1 cellular context compared by ENCODE assay signal in genomic region chr6:13666194-13667105, GRCh38.
TF ChIP-seq lines count a peak whose summit lies in the region.

No MANE protein-coding gene starts in this region.

TF ChIP-seq in SK-N-SH, 30 proteins besides CTCF, POLR2A, EP300 and RAD21 (continued from another document):
- TF ChIP-seq IRF3 (IDR thresholded peaks at IDR 0.05; ENCODE audit: low read depth, low read length) = no peak
- TF ChIP-seq, protein P1, sequence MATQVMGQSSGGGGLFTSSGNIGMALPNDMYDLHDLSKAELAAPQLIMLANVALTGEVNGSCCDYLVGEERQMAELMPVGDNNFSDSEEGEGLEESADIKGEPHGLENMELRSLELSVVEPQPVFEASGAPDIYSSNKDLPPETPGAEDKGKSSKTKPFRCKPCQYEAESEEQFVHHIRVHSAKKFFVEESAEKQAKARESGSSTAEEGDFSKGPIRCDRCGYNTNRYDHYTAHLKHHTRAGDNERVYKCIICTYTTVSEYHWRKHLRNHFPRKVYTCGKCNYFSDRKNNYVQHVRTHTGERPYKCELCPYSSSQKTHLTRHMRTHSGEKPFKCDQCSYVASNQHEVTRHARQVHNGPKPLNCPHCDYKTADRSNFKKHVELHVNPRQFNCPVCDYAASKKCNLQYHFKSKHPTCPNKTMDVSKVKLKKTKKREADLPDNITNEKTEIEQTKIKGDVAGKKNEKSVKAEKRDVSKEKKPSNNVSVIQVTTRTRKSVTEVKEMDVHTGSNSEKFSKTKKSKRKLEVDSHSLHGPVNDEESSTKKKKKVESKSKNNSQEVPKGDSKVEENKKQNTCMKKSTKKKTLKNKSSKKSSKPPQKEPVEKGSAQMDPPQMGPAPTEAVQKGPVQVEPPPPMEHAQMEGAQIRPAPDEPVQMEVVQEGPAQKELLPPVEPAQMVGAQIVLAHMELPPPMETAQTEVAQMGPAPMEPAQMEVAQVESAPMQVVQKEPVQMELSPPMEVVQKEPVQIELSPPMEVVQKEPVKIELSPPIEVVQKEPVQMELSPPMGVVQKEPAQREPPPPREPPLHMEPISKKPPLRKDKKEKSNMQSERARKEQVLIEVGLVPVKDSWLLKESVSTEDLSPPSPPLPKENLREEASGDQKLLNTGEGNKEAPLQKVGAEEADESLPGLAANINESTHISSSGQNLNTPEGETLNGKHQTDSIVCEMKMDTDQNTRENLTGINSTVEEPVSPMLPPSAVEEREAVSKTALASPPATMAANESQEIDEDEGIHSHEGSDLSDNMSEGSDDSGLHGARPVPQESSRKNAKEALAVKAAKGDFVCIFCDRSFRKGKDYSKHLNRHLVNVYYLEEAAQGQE (IDR thresholded peaks at IDR 0.05; ENCODE audit: low read depth, low read length) = no peak
- TF ChIP-seq TEAD4 (IDR thresholded peaks at IDR 0.05; ENCODE audit: borderline replicate concordance, insufficient read depth) = no peak
- TF ChIP-seq MEF2A (IDR thresholded peaks at IDR 0.05; ENCODE audit: borderline replicate concordance, low read depth) = no peak
- TF ChIP-seq MXI1 (IDR thresholded peaks at IDR 0.05; ENCODE audit: low read depth, low read length) = no peak
- no peak for TF ChIP-seq GATA2 (CRISPR knock-in tag; IDR thresholded peaks at IDR 0.05)
- TF ChIP-seq ELF1 (IDR thresholded peaks at IDR 0.05) = no peak
- TF ChIP-seq, protein P2, sequence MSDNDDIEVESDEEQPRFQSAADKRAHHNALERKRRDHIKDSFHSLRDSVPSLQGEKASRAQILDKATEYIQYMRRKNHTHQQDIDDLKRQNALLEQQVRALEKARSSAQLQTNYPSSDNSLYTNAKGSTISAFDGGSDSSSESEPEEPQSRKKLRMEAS (IDR thresholded peaks at IDR 0.05; ENCODE audit: low read depth) = no peak
- no peak for TF ChIP-seq TCF12 (IDR thresholded peaks at IDR 0.05)
